In genomic region chr1:74343191-74343590, GRCh38 we compare ENCODE assay signal across 12 cellular contexts.
DNase-seq lines count a peak whose midpoint lies in the region; ATAC-seq and TF ChIP-seq lines count a peak whose summit lies in the region.
"Had no signal": no experiment of that assay in that cellular context is flagged by ENCODE, and none has a peak within 500 bp of the region (broad histone marks: within the 10 kb centered on the region; RNA-seq: fewer than 3 reads in every experiment).

No MANE protein-coding gene starts in this region.

- peak; percentile 45 for DNase-seq in Ammon's horn (ENCODE audit: low spot score)
- DNase-seq in NCI-H146 treated with DMSO at 0.1 percent for 48 hours (lab: John Stamatoyannopoulos, UW; ENCODE audit: unreplicated experiment), result peak; percentile 57
- peak; percentile 4 for DNase-seq in RPMI8226
- DNase-seq in right cardiac atrium, result peak; percentile 24 to 59 (median 52)
- no peak for DNase-seq in activated CD8-positive, alpha-beta memory T cell treated with anti-CD3 and anti-CD28 coated beads, Interleukin-2, amount 50 U/mL, for 48 hours
- no peak for DNase-seq in foreskin keratinocyte
- no peak for DNase-seq in HPDE6-E6E7 (ENCODE audit: extremely low spot score)
- DNase-seq: activated CD4-positive, alpha-beta T cell treated with anti-CD3 and anti-CD28 coated beads for 48 hours; activated naive CD8-positive, alpha-beta T cell treated with anti-CD3 and anti-CD28 coated beads, Interleukin-2, amount 10 ng/mL, durations not matched to agents 7 days and 5 days; upper lobe of left lung had no signal

- intact Hi-C loops in right cardiac atrium (cut with DNase I), result no loop called here

- no peak overlapping the region for H3K4me3 ChIP-seq in right cardiac atrium (ENCODE audit: low read length)
- H3K4me3 ChIP-seq: pancreas, upper lobe of left lung had no signal

- no peak overlapping the region for H3K27ac ChIP-seq in right cardiac atrium (ENCODE audit: low read length)
- no peak overlapping the region for H3K27ac ChIP-seq in foreskin keratinocyte
- H3K27ac ChIP-seq: pancreas, upper lobe of left lung had no signal

- H3K4me1 ChIP-seq in right cardiac atrium (ENCODE audit: control insufficient read depth, insufficient read depth, low read length) (no peaks in the 10 kb centered on the region), foreskin keratinocyte (no peaks in the 10 kb centered on the region)
- H3K4me1 ChIP-seq: pancreas, upper lobe of left lung had no signal

- WGBS in right cardiac atrium, result 34% methylated on average over 1 of the region's 1 CpG

- ATAC-seq in right cardiac atrium (peak; percentile 70 to 78), HG03460 (IDR thresholded peaks at IDR 0.05; ENCODE audit: unreplicated experiment) (no peak), foreskin keratinocyte (no peak)

- H3K27me3 ChIP-seq in right cardiac atrium (ENCODE audit: control insufficient read depth, insufficient read depth) (no peaks in the 10 kb centered on the region), foreskin keratinocyte (no peaks in the 10 kb centered on the region)
- H3K27me3 ChIP-seq: pancreas, upper lobe of left lung had no signal

- TF ChIP-seq CTCF in foreskin keratinocyte (conservative IDR thresholded peaks at IDR 0.05), result no peak

- H3K9me3 ChIP-seq in right cardiac atrium (ENCODE audit: control insufficient read depth, low read length), result no peaks in the 10 kb centered on the region
- H3K9me3 ChIP-seq: pancreas, upper lobe of left lung had no signal

Comparison
In these comparisons a context has a peak if more than half of its experiments do, and no peak if none do; other contexts are left out.
1. DNase-seq: peak in Ammon's horn (single experiment), NCI-H146 treated with DMSO at 0.1 percent for 48 hours (single experiment), RPMI8226 (single experiment) and right cardiac atrium (3 of 3); none in activated CD8-positive, alpha-beta memory T cell treated with anti-CD3 and anti-CD28 coated beads, Interleukin-2, amount 50 U/mL, for 48 hours (single experiment), foreskin keratinocyte (0 of 2) and HPDE6-E6E7 (single experiment).
2. ATAC-seq: peak in right cardiac atrium (2 of 2); none in HG03460 (single experiment) and foreskin keratinocyte (single experiment).